Comparison of ENCODE assay signal across 8 cellular contexts in the genomic region with DNA sequence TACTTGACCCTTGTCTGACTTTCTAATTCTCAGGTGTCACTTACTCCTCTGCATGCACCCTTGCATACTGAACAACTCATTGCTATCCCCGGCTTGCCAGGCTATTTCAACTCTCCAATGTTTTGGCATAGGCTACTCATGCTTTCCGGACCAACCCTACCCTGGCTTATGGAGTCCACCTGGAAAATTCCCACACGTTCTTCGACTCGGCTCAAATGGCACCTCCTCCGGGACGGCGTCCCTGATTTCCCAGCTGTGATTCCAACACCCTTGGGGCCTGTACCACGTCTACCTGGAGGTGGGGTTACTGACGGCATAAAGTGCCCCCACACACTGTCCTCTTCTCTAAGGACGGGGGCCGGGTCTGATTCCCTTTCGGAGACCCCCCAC. TPM values are rescaled to one million over a fixed set of nuclear protein-coding genes. Genes with fewer than 3 reads are reported as not detected.
DNase-seq lines count a peak whose midpoint lies in the region; ATAC-seq and TF ChIP-seq lines count a peak whose summit lies in the region.

No MANE protein-coding gene starts in this region.

- CTCF ChIA-PET in BJ (lab: Yijun Ruan, JAX): interaction anchor here (0.7 to 1.2 kb wide), 6 partner anchors 10 to 159 kb away, joined by 3 to 6 read pairs (median 4); a partner anchor contains a TSS

- peaks cover 2% of the 10 kb centered on the region for H3K36me3 ChIP-seq in BJ (ENCODE audit: control insufficient read depth, insufficient read depth, low read length)

- H3K27me3 ChIP-seq in BJ (ENCODE audit: control insufficient read depth, insufficient read depth, low read length): no peaks in the 10 kb centered on the region

- peaks cover 10% of the 10 kb centered on the region for H3K36me3 Mint-ChIP-seq in endothelial cell (ENCODE audit: low read depth, unreplicated experiment)
- H3K36me3 Mint-ChIP-seq in naive thymus-derived CD8-positive, alpha-beta T cell: peaks cover 0 to 50% (median 9%) of the 10 kb centered on the region in 3 donors

- POLR2A ChIA-PET in BJ (lab: Charles Lee): interaction anchor here (0.6 kb wide), 4 partner anchors 57 to 341 kb away, joined by 4 to 9 read pairs (median 7); no protein-coding TSS in a partner anchor
- POLR2A ChIA-PET in naive thymus-derived CD8-positive, alpha-beta T cell (lab: Charles Lee): interaction anchor here (0.5 to 1.8 kb wide), 18 partner anchors 9 to 572 kb away, joined by 3 to 18 read pairs (median 4); a partner anchor contains a TSS

- H3K27me3 Mint-ChIP-seq in endothelial cell (ENCODE audit: unreplicated experiment): peaks cover 11% of the 10 kb centered on the region
- no peaks in the 10 kb centered on the region for H3K27me3 Mint-ChIP-seq in naive thymus-derived CD8-positive, alpha-beta T cell

- no peak for TF ChIP-seq CTCF in BJ (IDR thresholded peaks at IDR 0.05; ENCODE audit: insufficient read depth, low read depth, low read length)
- TF ChIP-seq CTCF in endothelial cell (IDR thresholded peaks at IDR 0.05; ENCODE audit: unreplicated experiment): no peak

- H3K9me3 Mint-ChIP-seq in endothelial cell (ENCODE audit: unreplicated experiment): no peaks in the 10 kb centered on the region
- H3K9me3 Mint-ChIP-seq in naive thymus-derived CD8-positive, alpha-beta T cell: no peaks in the 10 kb centered on the region

- peak; percentile 25 for ATAC-seq in GM21528 (IDR thresholded peaks at IDR 0.05; ENCODE audit: low FRiP score, unreplicated experiment)
- peak; percentile 4 for ATAC-seq in naive thymus-derived CD8-positive, alpha-beta T cell
- ATAC-seq in HG02642 (IDR thresholded peaks at IDR 0.05; ENCODE audit: poor library complexity, unreplicated experiment): no peak

- DNase-seq in BJ (ENCODE audit: low read depth): no peak
- peak; percentile 42 for DNase-seq in RKO (ENCODE audit: low spot score)
- no peak for DNase-seq in endothelial cell (ENCODE audit: low spot score)
- peak in 1 of 10 donors; percentile 19 for DNase-seq in naive thymus-derived CD8-positive, alpha-beta T cell
- DNase-seq in amniotic stem cell (lab: John Stamatoyannopoulos, UW): no peak
- DNase-seq in effector CD8-positive, alpha-beta T cell (lab: John Stamatoyannopoulos, UW): no peak

- H3K27ac Mint-ChIP-seq in endothelial cell (ENCODE audit: unreplicated experiment): peak overlapping the region; percentile 17
- peak overlapping the region; percentile 45 to 98 (median 90) for H3K27ac Mint-ChIP-seq in naive thymus-derived CD8-positive, alpha-beta T cell

- H3K4me3 Mint-ChIP-seq in endothelial cell (ENCODE audit: unreplicated experiment): peak overlapping the region; percentile 92
- peak overlapping the region; percentile 83 to 99 (median 96) for H3K4me3 Mint-ChIP-seq in naive thymus-derived CD8-positive, alpha-beta T cell

- peak overlapping the region; percentile 94 for H3K4me3 ChIP-seq in BJ (ENCODE audit: low read depth, low read length)

- H3K4me1 Mint-ChIP-seq in endothelial cell (ENCODE audit: unreplicated experiment): peaks cover 26% of the 10 kb centered on the region
- peaks cover 17 to 66% (median 57%) of the 10 kb centered on the region in 4 donors for H3K4me1 Mint-ChIP-seq in naive thymus-derived CD8-positive, alpha-beta T cell

RNA-seq across cellular contexts. Expression of a gene that starts 0.5 kb away (rescaled TPM):
- 4.4 and 4.5 TPM in 2 replicates for polyA plus RNA-seq in BJ (2011; rRNA removed)
- polyA minus RNA-seq in BJ (2011; rRNA and poly(A)+ RNA removed): 7.0 and 10.1 TPM in 2 replicates
- 19.3 TPM for total RNA-seq in endothelial cell (ENCODE audit: unreplicated experiment)
- total RNA-seq in naive thymus-derived CD8-positive, alpha-beta T cell: 10 to 100 TPM; 35.7 to 41.4 TPM
- polyA plus RNA-seq in naive thymus-derived CD8-positive, alpha-beta T cell: 10 to 100 TPM; 10.8 to 16.9 (median 12.7) TPM

RNA-seq across cellular contexts. Expression of a gene that starts 0.6 kb away (rescaled TPM):
- 58.8 and 67.9 TPM in 2 replicates for polyA plus RNA-seq in BJ (2011; rRNA removed)
- polyA minus RNA-seq in BJ (2011; rRNA and poly(A)+ RNA removed): 27.6 and 38.2 TPM in 2 replicates
- total RNA-seq in endothelial cell (ENCODE audit: unreplicated experiment): 105 TPM
- total RNA-seq in naive thymus-derived CD8-positive, alpha-beta T cell: 100 to 1,000 TPM; 104 to 105 TPM
- polyA plus RNA-seq in naive thymus-derived CD8-positive, alpha-beta T cell: 10 to 100 TPM; 79.4 to 89.7 (median 84.5) TPM
